ENCODE assay signal across 34 cellular contexts in the genomic region with DNA sequence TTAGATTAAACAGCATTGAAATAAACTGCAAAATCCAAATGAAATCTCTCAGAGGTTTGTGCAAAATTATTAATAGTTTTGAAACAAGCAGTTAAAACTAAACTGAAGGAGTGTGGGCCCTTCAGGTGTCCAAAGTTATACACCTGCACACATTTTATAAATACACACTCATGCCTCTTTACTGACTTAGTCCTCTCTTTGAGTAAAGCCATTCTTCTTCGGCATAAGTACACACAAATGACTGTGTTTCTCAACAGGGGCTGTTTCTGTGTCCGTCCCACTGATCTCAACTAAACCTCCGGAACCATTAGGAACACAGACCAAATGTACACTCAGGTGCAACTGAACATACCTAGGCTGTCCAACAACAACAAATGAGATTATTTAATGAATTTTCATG.
"Had no signal": no experiment of that assay in that cellular context is flagged by ENCODE, and none has a peak within 500 bp of the region (broad histone marks: within the 10 kb centered on the region; RNA-seq: fewer than 3 reads in every experiment).

No MANE protein-coding gene starts in this region.

- H3K4me3 ChIP-seq: MG63 had no signal

- H3K9me3 ChIP-seq: MG63 had no signal

- H3K36me3 ChIP-seq: MG63 had no signal

- DNase-seq: Karpas-422, Kasumi-1, MG63, MM.1S, MV-4-11, NCI-H1048, NCI-H1092, NCI-H1092 treated with DMSO at 0.1 percent for 48 hours, NCI-H1105, NCI-H1105 treated with DMSO at 0.1 percent for 48 hours, NCI-H1417, NCI-H1417 treated with DMSO at 0.1 percent for 48 hours, NCI-H1436, NCI-H1436 treated with DMSO at 0.1 percent for 48 hours, NCI-H146, NCI-H1694, NCI-H1694 treated with DMSO at 0.1 percent for 48 hours, NCI-H187, NCI-H187 treated with DMSO at 0.1 percent for 48 hours, NCI-H1930, NCI-H2029, NCI-H2029 treated with DMSO at 0.1 percent for 48 hours, NCI-H2081, NCI-H2081 treated with DMSO at 0.1 percent for 48 hours, NCI-H2107, NCI-H2171, NCI-H2171 treated with DMSO at 0.1 percent for 48 hours, NCI-H2227 treated with DMSO at 0.1 percent for 48 hours, NCI-H226, NCI-H345, NCI-H446, NCI-H446 treated with DMSO at 0.1 percent for 48 hours, NCI-H510A had no signal

- H3K27ac ChIP-seq: KMS-11 had no signal
